In genomic region chr9:120768247-120768646, GRCh38 we compare ENCODE assay signal across 24 cellular contexts. TPM values are rescaled to one million over a fixed set of nuclear protein-coding genes. Genes with fewer than 3 reads are reported as not detected.
DNase-seq lines count a peak whose midpoint lies in the region; ATAC-seq and TF ChIP-seq lines count a peak whose summit lies in the region.
"Had no signal": no experiment of that assay in that cellular context is flagged by ENCODE, and none has a peak within 500 bp of the region (broad histone marks: within the 10 kb centered on the region; RNA-seq: fewer than 3 reads in every experiment).

No MANE protein-coding gene starts in this region.

- in situ Hi-C loops in gastrocnemius medialis (cut with MboI; ENCODE audit: low sequenced_read_pairs in 4 of 4): loop anchor here in 2 of 4 donors (25.0 kb wide), 1 partner anchor 169 kb away; the partner anchor contains the start of gene TRAF1 (in 2 of the 2)

- H3K79me2 ChIP-seq in PC-9 (ENCODE audit: low read depth): no peaks in the 10 kb centered on the region
- peaks cover 14% of the 10 kb centered on the region for H3K79me2 ChIP-seq in hepatocyte

- DNase-seq in activated CD4-positive, alpha-beta T cell treated with anti-CD3 and anti-CD28 coated beads, Interleukin-2, amount 10 ng/mL, durations not matched to agents 24 days and 14 days: no peak
- DNase-seq in activated CD4-positive, alpha-beta T cell treated with anti-CD3 and anti-CD28 coated beads, Interleukin-2, amount 50 U/mL, for 1 hour: no peak
- DNase-seq in CD4-positive, CD25-positive, alpha-beta regulatory T cell: no peak
- DNase-seq in PC-9: no peak
- DNase-seq in hepatocyte (ENCODE audit: low spot score): no peak
- no peak for DNase-seq in NCI-H82 (lab: John Stamatoyannopoulos, UW)
- no peak for DNase-seq in gastrocnemius medialis
- no peak for DNase-seq in HCEC 1CT
- DNase-seq: activated gamma-delta T cell; amygdala; GOT3; heart right ventricle; left ventricle myocardium superior; midbrain; NCI-H1417 treated with DMSO at 0.1 percent for 48 hours; NCI-H2107; NCI-H524; posterior cingulate gyrus; RPMI8226; stimulated activated CD4-positive, alpha-beta T cell treated with anti-CD3 and anti-CD28 coated beads, Interleukin-15, amount 100 ng/mL, for 24 hours; stimulated activated CD8-positive, alpha-beta memory T cell treated with anti-CD3 and anti-CD28 coated beads, Interleukin-4, amount 100 ng/mL, for 48 hours; upper lobe of left lung had no signal

- no peaks in the 10 kb centered on the region for H3K9me3 ChIP-seq in CD4-positive, CD25-positive, alpha-beta regulatory T cell (ENCODE audit: control insufficient read depth in 2 of 2, low read length in 2 of 2)
- H3K9me3 ChIP-seq in PC-9 (ENCODE audit: insufficient read depth, low read depth) (no peaks in the 10 kb centered on the region), hepatocyte (ENCODE audit: low read depth) (no peaks in the 10 kb centered on the region), gastrocnemius medialis (no peaks in the 10 kb centered on the region)
- H3K9me3 ChIP-seq: heart right ventricle, upper lobe of left lung had no signal

- no peaks in the 10 kb centered on the region for H3K9me3 Mint-ChIP-seq in activated CD4-positive, alpha-beta T cell treated with anti-CD3 and anti-CD28 coated beads, Interleukin-2, amount 10 ng/mL, durations not matched to agents 24 days and 14 days
- no peaks in the 10 kb centered on the region for H3K9me3 Mint-ChIP-seq in CD4-positive, CD25-positive, alpha-beta regulatory T cell

- POLR2A ChIA-PET in PC-9 (lab: Charles Lee; ENCODE audit: unreplicated experiment): no interaction called here

- peaks cover 92% of the 10 kb centered on the region for H3K36me3 ChIP-seq in CD4-positive, CD25-positive, alpha-beta regulatory T cell (ENCODE audit: control insufficient read depth, insufficient read depth, low read length)
- H3K36me3 ChIP-seq in PC-9 (ENCODE audit: low read depth) (peaks cover 26% of the 10 kb centered on the region), hepatocyte (replicated peaks; ENCODE audit: insufficient read depth, low read depth) (no peaks in the 10 kb centered on the region), gastrocnemius medialis (peaks cover 0 to 61% of the 10 kb centered on the region in 2 donors)

- H3K4me1 Mint-ChIP-seq in activated CD4-positive, alpha-beta T cell treated with anti-CD3 and anti-CD28 coated beads, Interleukin-2, amount 10 ng/mL, durations not matched to agents 24 days and 14 days: peaks cover 37% of the 10 kb centered on the region
- H3K4me1 Mint-ChIP-seq in CD4-positive, CD25-positive, alpha-beta regulatory T cell: peaks cover 0 to 9% (median 8%) of the 10 kb centered on the region in 4 donors

- H3K4me3 ChIP-seq in CD4-positive, CD25-positive, alpha-beta regulatory T cell (ENCODE audit: low read depth, low read length): no peak overlapping the region
- H3K4me3 ChIP-seq in PC-9 (0 out of 2 replicates have a peak overlapping the region, but pooled peaks have one; percentile 6), hepatocyte (no peak overlapping the region), gastrocnemius medialis (no peak overlapping the region)
- H3K4me3 ChIP-seq: heart right ventricle, upper lobe of left lung had no signal

- no peaks in the 10 kb centered on the region for H3K27me3 Mint-ChIP-seq in activated CD4-positive, alpha-beta T cell treated with anti-CD3 and anti-CD28 coated beads, Interleukin-2, amount 10 ng/mL, durations not matched to agents 24 days and 14 days
- H3K27me3 Mint-ChIP-seq in CD4-positive, CD25-positive, alpha-beta regulatory T cell: no peaks in the 10 kb centered on the region

- TF ChIP-seq CTCF in PC-9 (conservative IDR thresholded peaks at IDR 0.05) (no peak), hepatocyte (IDR thresholded peaks at IDR 0.05; ENCODE audit: poor library complexity) (no peak), gastrocnemius medialis (IDR thresholded peaks at IDR 0.05 in 4 of 5, conservative IDR thresholded peaks at IDR 0.05 in 1 of 5) (no peak)

- no peak overlapping the region for H2AFZ ChIP-seq in PC-9
- H2AFZ ChIP-seq in hepatocyte: no peak overlapping the region

- TF ChIP-seq POLR2A in gastrocnemius medialis (IDR thresholded peaks at IDR 0.05): no peak

- H3K27ac Mint-ChIP-seq in activated CD4-positive, alpha-beta T cell treated with anti-CD3 and anti-CD28 coated beads, Interleukin-2, amount 10 ng/mL, durations not matched to agents 24 days and 14 days: peak overlapping the region; percentile 45
- H3K27ac Mint-ChIP-seq in CD4-positive, CD25-positive, alpha-beta regulatory T cell: peak overlapping the region; percentile 5 to 82 (median 35)

- H3K4me1 ChIP-seq in CD4-positive, CD25-positive, alpha-beta regulatory T cell (ENCODE audit: control insufficient read depth, insufficient read depth, low read length, poor library complexity, severe bottlenecking): no peaks in the 10 kb centered on the region
- H3K4me1 ChIP-seq in PC-9 (replicated peaks; ENCODE audit: insufficient read depth) (peaks cover 35% of the 10 kb centered on the region), hepatocyte (ENCODE audit: insufficient read depth) (peaks cover 40% of the 10 kb centered on the region), gastrocnemius medialis (no peaks in the 10 kb centered on the region)

- intact Hi-C loops in activated CD4-positive, alpha-beta T cell treated with anti-CD3 and anti-CD28 coated beads, Interleukin-2, amount 10 ng/mL, durations not matched to agents 24 days and 14 days (cut with micrococcal nuclease): no loop called here
- intact Hi-C loops in PC-9 (cut with micrococcal nuclease; ENCODE audit: unreplicated experiment) (no loop called here), gastrocnemius medialis (cut with DNase I; ENCODE audit: low total_unique reads) (no loop called here)

- H3K27me3 ChIP-seq in CD4-positive, CD25-positive, alpha-beta regulatory T cell (ENCODE audit: control insufficient read depth, insufficient read depth, low read length): no peaks in the 10 kb centered on the region
- H3K27me3 ChIP-seq in PC-9 (ENCODE audit: insufficient read depth, low read depth) (no peaks in the 10 kb centered on the region), hepatocyte (no peaks in the 10 kb centered on the region), gastrocnemius medialis (no peaks in the 10 kb centered on the region)
- H3K27me3 ChIP-seq: heart right ventricle, upper lobe of left lung had no signal

- H3K4me2 ChIP-seq in PC-9 (peak overlapping the region; percentile 48), hepatocyte (peak overlapping the region; percentile 21)

- peaks cover 30% of the 10 kb centered on the region for H3F3A ChIP-seq in PC-9 (ENCODE audit: insufficient read depth, low read depth)

- no peaks in the 10 kb centered on the region for H3K9me2 ChIP-seq in PC-9 (ENCODE audit: insufficient read depth)
- no peaks in the 10 kb centered on the region for H3K9me2 ChIP-seq in hepatocyte (replicated peaks; ENCODE audit: insufficient read depth)

- H4K20me1 ChIP-seq in PC-9 (ENCODE audit: insufficient read depth): no peaks in the 10 kb centered on the region; the same call in 1 of the 2 replicates
- H4K20me1 ChIP-seq in hepatocyte (ENCODE audit: insufficient read depth, poor library complexity, severe bottlenecking): no peaks in the 10 kb centered on the region

- peaks cover 72% of the 10 kb centered on the region for H3K36me3 Mint-ChIP-seq in activated CD4-positive, alpha-beta T cell treated with anti-CD3 and anti-CD28 coated beads, Interleukin-2, amount 10 ng/mL, durations not matched to agents 24 days and 14 days (ENCODE audit: low read depth)
- peaks cover 52% of the 10 kb centered on the region for H3K36me3 Mint-ChIP-seq in CD4-positive, CD25-positive, alpha-beta regulatory T cell

- no peak overlapping the region for H3K27ac ChIP-seq in CD4-positive, CD25-positive, alpha-beta regulatory T cell (ENCODE audit: insufficient read depth, low read length, poor library complexity, severe bottlenecking)
- peak overlapping the region; percentile 43 for H3K27ac ChIP-seq in PC-9
- peak overlapping the region; percentile 55 for H3K27ac ChIP-seq in hepatocyte
- H3K27ac ChIP-seq in gastrocnemius medialis: no peak overlapping the region
- H3K27ac ChIP-seq: heart right ventricle, upper lobe of left lung had no signal

- 85% methylated on average over 4 of the region's 4 CpGs for WGBS in hepatocyte (ENCODE audit: low lambda C conversion rate, missing lambda C conversion rate)

- no peak overlapping the region for H3K4me3 Mint-ChIP-seq in activated CD4-positive, alpha-beta T cell treated with anti-CD3 and anti-CD28 coated beads, Interleukin-2, amount 10 ng/mL, durations not matched to agents 24 days and 14 days
- H3K4me3 Mint-ChIP-seq in CD4-positive, CD25-positive, alpha-beta regulatory T cell: no peak overlapping the region

- no TSS peak for BruUV-seq in PC-9 (replicated peaks; lab: Mats Ljungman, UMichigan)

- CTCF ChIA-PET in PC-9 (lab: Charles Lee): no interaction called here

- ATAC-seq in CD4-positive, CD25-positive, alpha-beta regulatory T cell (ENCODE audit: low read depth in 2 of 2): no peak
- no peak for ATAC-seq in gastrocnemius medialis
- ATAC-seq: activated CD4-positive, CD25-positive, alpha-beta regulatory T cell treated with anti-CD3 and anti-CD28 coated beads, Interleukin-2, amount 50 U/mL, for 24 hours; heart right ventricle; left ventricle myocardium superior; sciatic nerve had no signal

RNA-seq across cellular contexts. Expression of gene FBXW2, which starts 25.0 kb away (rescaled TPM):
- total RNA-seq in activated CD4-positive, alpha-beta T cell treated with anti-CD3 and anti-CD28 coated beads, Interleukin-2, amount 10 ng/mL, durations not matched to agents 24 days and 14 days: 84.9 and 87.9 TPM in 2 replicates
- total RNA-seq in CD4-positive, CD25-positive, alpha-beta regulatory T cell: 87.8 TPM
- polyA plus RNA-seq in CD4-positive, CD25-positive, alpha-beta regulatory T cell: 10 to 100 TPM; 34.0 to 43.1 (median 39.3) TPM
- 69.6 and 77.7 TPM in 2 replicates for total RNA-seq in PC-9 (2021)
- 52.0 and 54.5 TPM in 2 replicates for total RNA-seq in hepatocyte
- 30.1 and 34.6 TPM in 2 replicates for polyA plus RNA-seq in hepatocyte
- total RNA-seq in gastrocnemius medialis: 10 to 100 TPM; 17.0 to 20.0 (median 19.0) TPM

RNA-seq across cellular contexts. Expression of gene MEGF9, which starts 54.0 kb away (rescaled TPM):
- 4.5 and 4.9 TPM in 2 replicates for total RNA-seq in activated CD4-positive, alpha-beta T cell treated with anti-CD3 and anti-CD28 coated beads, Interleukin-2, amount 10 ng/mL, durations not matched to agents 24 days and 14 days
- 17.8 TPM for total RNA-seq in CD4-positive, CD25-positive, alpha-beta regulatory T cell
- 1 to 10 TPM; 4.6 to 7.7 (median 7.3) TPM for polyA plus RNA-seq in CD4-positive, CD25-positive, alpha-beta regulatory T cell
- total RNA-seq in PC-9 (2021): 30.3 and 35.7 TPM in 2 replicates
- 23.9 and 27.4 TPM in 2 replicates for total RNA-seq in hepatocyte
- polyA plus RNA-seq in hepatocyte: 6.4 and 10.3 TPM in 2 replicates
- total RNA-seq in gastrocnemius medialis: 10 to 100 TPM in 3 of 4 donors, 1 to 10 TPM in 1; 6.3 to 15.3 (median 13.5) TPM

Comparison
In these comparisons a context has a peak if more than half of its experiments do, and no peak if none do; other contexts are left out.
1. H3K27ac ChIP-seq: peak in PC-9 (single experiment) and hepatocyte (single experiment); none in CD4-positive, CD25-positive, alpha-beta regulatory T cell (single experiment) and gastrocnemius medialis (0 of 4).